In genomic region chr19:56504581-56504980, GRCh38 we compare ENCODE assay signal across 32 cellular contexts. TPM values are rescaled to one million over a fixed set of nuclear protein-coding genes. Genes with fewer than 3 reads are reported as not detected.
DNase-seq lines count a peak whose midpoint lies in the region; ATAC-seq, FAIRE-seq and TF ChIP-seq lines count a peak whose summit lies in the region.
"Had no signal": no experiment of that assay in that cellular context is flagged by ENCODE, and none has a peak within 500 bp of the region (broad histone marks: within the 10 kb centered on the region; RNA-seq: fewer than 3 reads in every experiment).

No MANE protein-coding gene starts in this region.

- H3K4me1 ChIP-seq in astrocyte (ENCODE audit: insufficient read depth, low read length), result peaks cover 6% of the 10 kb centered on the region
- H3K4me1 ChIP-seq: BE2C had no signal

- no peaks in the 10 kb centered on the region for H3K79me2 ChIP-seq in astrocyte (ENCODE audit: insufficient read depth, low read length)

- no peak overlapping the region for H3K4me2 ChIP-seq in astrocyte (ENCODE audit: low read length)

- H3K27ac ChIP-seq in astrocyte (ENCODE audit: low read depth, low read length), result no peak overlapping the region
- H3K27ac ChIP-seq: body of pancreas, right atrium auricular region, SK-N-MC, spleen had no signal

- no peaks in the 10 kb centered on the region for H3K4me1 Mint-ChIP-seq in astrocyte (ENCODE audit: low read depth, unreplicated experiment)
- H3K4me1 Mint-ChIP-seq: stimulated activated naive CD8-positive, alpha-beta T cell treated with anti-CD3 and anti-CD28 coated beads, Interleukin-15, amount 100 ng/mL, for 72 hours had no signal

- H3K36me3 Mint-ChIP-seq in astrocyte (ENCODE audit: low read depth, unreplicated experiment), result no peaks in the 10 kb centered on the region

- H2AFZ ChIP-seq in astrocyte (ENCODE audit: low read depth, low read length), result no peak overlapping the region

- H3K4me3 ChIP-seq in astrocyte (ENCODE audit: insufficient read depth, low read depth, low read length), result no peak overlapping the region
- H3K4me3 ChIP-seq in skeletal muscle cell (ENCODE audit: low read depth, low read length), result no peak overlapping the region
- H3K4me3 ChIP-seq: body of pancreas, right atrium auricular region, SK-N-MC, spleen had no signal

- H3K27me3 ChIP-seq in astrocyte (ENCODE audit: insufficient read depth, low read length), result no peaks in the 10 kb centered on the region
- H3K27me3 ChIP-seq: BE2C, body of pancreas, right atrium auricular region had no signal

- no peaks in the 10 kb centered on the region for H4K20me1 ChIP-seq in astrocyte (ENCODE audit: insufficient read depth, low read length)

- no peaks in the 10 kb centered on the region for H3K27me3 Mint-ChIP-seq in astrocyte (ENCODE audit: low read depth, unreplicated experiment)
- H3K27me3 Mint-ChIP-seq: activated B cell treated with CpG ODN at 0.5 μM for 24 hours; stimulated activated naive CD8-positive, alpha-beta T cell treated with anti-CD3 and anti-CD28 coated beads, Interleukin-15, amount 100 ng/mL, for 72 hours had no signal

- peaks cover 5% of the 10 kb centered on the region for H3K9me3 ChIP-seq in astrocyte (ENCODE audit: insufficient read depth, low read depth, low read length)
- H3K9me3 ChIP-seq: BE2C had no signal

- no peak overlapping the region for H3K27ac Mint-ChIP-seq in astrocyte (ENCODE audit: unreplicated experiment)
- H3K27ac Mint-ChIP-seq: activated B cell treated with CpG ODN at 0.5 μM for 24 hours; CD8-positive, alpha-beta memory T cell; stimulated activated naive CD8-positive, alpha-beta T cell treated with anti-CD3 and anti-CD28 coated beads, Interleukin-15, amount 100 ng/mL, for 72 hours had no signal

- peaks cover 24% of the 10 kb centered on the region for H3K9me3 Mint-ChIP-seq in astrocyte (ENCODE audit: unreplicated experiment)

- H3K36me3 ChIP-seq in astrocyte (ENCODE audit: insufficient read depth, low read length), result no peaks in the 10 kb centered on the region
- H3K36me3 ChIP-seq: BE2C, right atrium auricular region, spleen had no signal

- H3K9ac ChIP-seq in astrocyte (ENCODE audit: low read length), result no peak overlapping the region

- FAIRE-seq in H54 (lab: Jason Lieb, UNC), result no peak
- FAIRE-seq in astrocyte (lab: Jason Lieb, UNC), result no peak
- FAIRE-seq: GM12891, kidney, urothelium cell line had no signal

- DNase-seq in H54 (ENCODE audit: insufficient read length, low spot score) (peak; percentile 29), astrocyte (ENCODE audit: low read depth) (peak; percentile 58), fibroblast of peridontal ligament (ENCODE audit: extremely low read depth) (peak; percentile 22), skeletal muscle cell (ENCODE audit: low read depth) (peak; percentile 23), NCI-H2227 (lab: John Stamatoyannopoulos, UW; ENCODE audit: unreplicated experiment) (no peak)
- DNase-seq in activated CD4-positive, alpha-beta T cell treated with anti-CD3 and anti-CD28 coated beads for 48 hours, result no peak
- DNase-seq: ACHN; activated B cell treated with CpG ODN at 0.5 μM for 24 hours; activated CD4-positive, alpha-beta T cell treated with anti-CD3 and anti-CD28 coated beads, Interleukin-2, amount 50 U/mL, for 1 hour; activated gamma-delta T cell; activated T-cell treated with anti-CD3 and anti-CD28 coated beads, Interleukin-2, amount 50 U/mL, for 4 hours; BE2C; body of pancreas; CD8-positive, alpha-beta memory T cell; H7; head of caudate nucleus; Kasumi-1; kidney; NCI-H1092 treated with DMSO at 0.1 percent for 48 hours; NCI-H187; NCI-H510A; posterior cingulate gyrus; spleen; stimulated activated CD4-positive, alpha-beta T cell treated with anti-CD3 and anti-CD28 coated beads, Interleukin-2, amount 100 ng/mL, for 24 hours; stimulated activated CD8-positive, alpha-beta memory T cell treated with anti-CD3 and anti-CD28 coated beads, Interleukin-4, amount 100 ng/mL, for 48 hours; stimulated activated naive CD8-positive, alpha-beta T cell treated with anti-CD3 and anti-CD28 coated beads, Interleukin-15, amount 100 ng/mL, for 72 hours had no signal

- H3K4me3 Mint-ChIP-seq in astrocyte (ENCODE audit: unreplicated experiment), result no peak overlapping the region
- H3K4me3 Mint-ChIP-seq: activated B cell treated with CpG ODN at 0.5 μM for 24 hours; activated T-cell treated with anti-CD3 and anti-CD28 coated beads, Interleukin-2, amount 50 U/mL, for 4 hours; CD8-positive, alpha-beta memory T cell; stimulated activated naive CD8-positive, alpha-beta T cell treated with anti-CD3 and anti-CD28 coated beads, Interleukin-15, amount 100 ng/mL, for 72 hours had no signal

- TF ChIP-seq CTCF in astrocyte (IDR thresholded peaks at IDR 0.05; ENCODE audit: insufficient read depth, low read depth, low read length), result no peak

- no peak for ATAC-seq in HG02970 (IDR thresholded peaks at IDR 0.05; ENCODE audit: low FRiP score, unreplicated experiment)
- ATAC-seq: activated T-cell treated with anti-CD3 and anti-CD28 coated beads, Interleukin-2, amount 50 U/mL, for 4 hours; body of pancreas; stimulated activated naive CD8-positive, alpha-beta T cell treated with anti-CD3 and anti-CD28 coated beads, Interleukin-15, amount 100 ng/mL, for 72 hours had no signal

- no peak for TF ChIP-seq POLR2A in H54 (IDR thresholded peaks at IDR 0.05; ENCODE audit: low read depth, low read length)

RNA-seq across cellular contexts. Expression of gene ZNF471, which starts 3.1 kb away (rescaled TPM):
- 0.26 and 0.77 TPM in 2 replicates for total RNA-seq in astrocyte
- total RNA-seq: H7 had no signal

RNA-seq across cellular contexts. Expression of gene ZNF667, which starts 27.4 kb away (rescaled TPM):
- 0.50 and 0.64 TPM in 2 replicates for total RNA-seq in astrocyte
- total RNA-seq: H7; T-helper 1 cell treated with Interleukin-12 subunit alpha and Interleukin-12 subunit beta and Interleukin-4 antibody, amounts not matched to agents 30 ng/mL and 1 ng/mL, for 36 hours had no signal

RNA-seq across cellular contexts. Expression of gene ZFP28, which starts 34.2 kb away (rescaled TPM):
- 2.3 and 3.2 TPM in 2 replicates for total RNA-seq in astrocyte

Comparison
In these comparisons a context has a peak if more than half of its experiments do, and no peak if none do; other contexts are left out.
1. DNase-seq: peak in H54 (single experiment), astrocyte (single experiment), fibroblast of peridontal ligament (single experiment) and skeletal muscle cell (single experiment); none in NCI-H2227 (single experiment) and activated CD4-positive, alpha-beta T cell treated with anti-CD3 and anti-CD28 coated beads for 48 hours (single experiment).